1 cellular context compared by ENCODE assay signal in the genomic region with DNA sequence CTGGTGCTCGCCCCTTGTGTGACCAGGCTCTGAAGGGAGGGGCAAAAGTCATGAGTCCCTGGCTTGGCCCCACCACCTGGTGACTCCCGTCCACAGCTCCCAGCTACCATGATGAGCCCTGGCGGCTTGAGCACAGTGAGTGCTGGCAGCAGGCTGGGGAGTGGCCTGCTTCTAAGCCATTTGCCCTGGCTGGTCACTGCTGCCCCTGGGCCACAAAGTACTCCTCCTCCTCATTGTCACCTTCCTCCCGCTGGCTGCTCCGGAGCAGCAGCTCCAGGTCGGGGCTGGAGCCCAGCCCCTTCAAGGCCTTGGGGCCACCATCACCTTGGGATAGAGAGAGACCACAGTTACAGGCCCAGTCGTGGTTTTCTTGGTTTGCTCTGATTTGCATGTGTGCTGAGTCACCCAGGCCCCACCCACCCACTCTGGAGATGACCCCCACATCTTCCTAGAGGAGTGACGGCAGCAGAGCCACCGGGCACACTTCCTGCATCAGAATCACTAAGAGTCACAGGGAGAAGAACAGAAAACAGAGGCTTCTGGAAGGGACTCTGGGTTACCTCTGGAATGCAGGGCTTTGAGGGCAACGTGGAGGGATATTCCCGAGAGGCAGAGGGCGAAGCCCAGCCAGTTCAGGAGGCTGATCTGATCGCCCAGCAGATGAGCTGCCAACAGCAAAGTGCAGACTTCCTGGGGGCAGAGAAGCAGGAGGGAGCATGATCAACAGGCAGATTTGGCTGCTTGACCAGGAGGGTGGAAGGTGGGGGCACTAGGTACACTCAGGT.
TF ChIP-seq lines count a peak whose summit lies in the region.

No MANE protein-coding gene starts in this region.

TF ChIP-seq in GM12878, 131 proteins besides CTCF, POLR2A, EP300 and RAD21 (continued from another document and continues in another):
- TF ChIP-seq IKZF2 (IDR thresholded peaks at IDR 0.05): peak in 1 of 2 experiments; percentile 42; a peak in 3 of 4 replicates
- no peak for TF ChIP-seq BCL11A (IDR thresholded peaks at IDR 0.05; ENCODE audit: low read depth, low read length)
- TF ChIP-seq, protein P1, sequence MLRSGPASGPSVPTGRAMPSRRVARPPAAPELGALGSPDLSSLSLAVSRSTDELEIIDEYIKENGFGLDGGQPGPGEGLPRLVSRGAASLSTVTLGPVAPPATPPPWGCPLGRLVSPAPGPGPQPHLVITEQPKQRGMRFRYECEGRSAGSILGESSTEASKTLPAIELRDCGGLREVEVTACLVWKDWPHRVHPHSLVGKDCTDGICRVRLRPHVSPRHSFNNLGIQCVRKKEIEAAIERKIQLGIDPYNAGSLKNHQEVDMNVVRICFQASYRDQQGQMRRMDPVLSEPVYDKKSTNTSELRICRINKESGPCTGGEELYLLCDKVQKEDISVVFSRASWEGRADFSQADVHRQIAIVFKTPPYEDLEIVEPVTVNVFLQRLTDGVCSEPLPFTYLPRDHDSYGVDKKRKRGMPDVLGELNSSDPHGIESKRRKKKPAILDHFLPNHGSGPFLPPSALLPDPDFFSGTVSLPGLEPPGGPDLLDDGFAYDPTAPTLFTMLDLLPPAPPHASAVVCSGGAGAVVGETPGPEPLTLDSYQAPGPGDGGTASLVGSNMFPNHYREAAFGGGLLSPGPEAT (IDR thresholded peaks at IDR 0.05; ENCODE audit: low read depth): no peak
- TF ChIP-seq, protein P2, sequence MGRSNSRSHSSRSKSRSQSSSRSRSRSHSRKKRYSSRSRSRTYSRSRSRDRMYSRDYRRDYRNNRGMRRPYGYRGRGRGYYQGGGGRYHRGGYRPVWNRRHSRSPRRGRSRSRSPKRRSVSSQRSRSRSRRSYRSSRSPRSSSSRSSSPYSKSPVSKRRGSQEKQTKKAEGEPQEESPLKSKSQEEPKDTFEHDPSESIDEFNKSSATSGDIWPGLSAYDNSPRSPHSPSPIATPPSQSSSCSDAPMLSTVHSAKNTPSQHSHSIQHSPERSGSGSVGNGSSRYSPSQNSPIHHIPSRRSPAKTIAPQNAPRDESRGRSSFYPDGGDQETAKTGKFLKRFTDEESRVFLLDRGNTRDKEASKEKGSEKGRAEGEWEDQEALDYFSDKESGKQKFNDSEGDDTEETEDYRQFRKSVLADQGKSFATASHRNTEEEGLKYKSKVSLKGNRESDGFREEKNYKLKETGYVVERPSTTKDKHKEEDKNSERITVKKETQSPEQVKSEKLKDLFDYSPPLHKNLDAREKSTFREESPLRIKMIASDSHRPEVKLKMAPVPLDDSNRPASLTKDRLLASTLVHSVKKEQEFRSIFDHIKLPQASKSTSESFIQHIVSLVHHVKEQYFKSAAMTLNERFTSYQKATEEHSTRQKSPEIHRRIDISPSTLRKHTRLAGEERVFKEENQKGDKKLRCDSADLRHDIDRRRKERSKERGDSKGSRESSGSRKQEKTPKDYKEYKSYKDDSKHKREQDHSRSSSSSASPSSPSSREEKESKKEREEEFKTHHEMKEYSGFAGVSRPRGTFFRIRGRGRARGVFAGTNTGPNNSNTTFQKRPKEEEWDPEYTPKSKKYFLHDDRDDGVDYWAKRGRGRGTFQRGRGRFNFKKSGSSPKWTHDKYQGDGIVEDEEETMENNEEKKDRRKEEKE (IDR thresholded peaks at IDR 0.05): no peak
- TF ChIP-seq FOS (IDR thresholded peaks at IDR 0.05; ENCODE audit: borderline replicate concordance, extremely low read depth, insufficient read length): no peak
- no peak for TF ChIP-seq CBX3 (IDR thresholded peaks at IDR 0.05; ENCODE audit: borderline replicate concordance, low read depth)
- TF ChIP-seq, protein P3, sequence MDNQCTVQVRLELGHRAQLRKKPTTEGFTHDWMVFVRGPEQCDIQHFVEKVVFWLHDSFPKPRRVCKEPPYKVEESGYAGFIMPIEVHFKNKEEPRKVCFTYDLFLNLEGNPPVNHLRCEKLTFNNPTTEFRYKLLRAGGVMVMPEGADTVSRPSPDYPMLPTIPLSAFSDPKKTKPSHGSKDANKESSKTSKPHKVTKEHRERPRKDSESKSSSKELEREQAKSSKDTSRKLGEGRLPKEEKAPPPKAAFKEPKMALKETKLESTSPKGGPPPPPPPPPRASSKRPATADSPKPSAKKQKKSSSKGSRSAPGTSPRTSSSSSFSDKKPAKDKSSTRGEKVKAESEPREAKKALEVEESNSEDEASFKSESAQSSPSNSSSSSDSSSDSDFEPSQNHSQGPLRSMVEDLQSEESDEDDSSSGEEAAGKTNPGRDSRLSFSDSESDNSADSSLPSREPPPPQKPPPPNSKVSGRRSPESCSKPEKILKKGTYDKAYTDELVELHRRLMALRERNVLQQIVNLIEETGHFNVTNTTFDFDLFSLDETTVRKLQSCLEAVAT (IDR thresholded peaks at IDR 0.05): no peak
- peak; percentile 87; the same call in 2 of the 3 replicates for TF ChIP-seq POU2F2 (IDR thresholded peaks at IDR 0.05; ENCODE audit: borderline replicate concordance, low read depth, low read length)
- TF ChIP-seq, protein P4, sequence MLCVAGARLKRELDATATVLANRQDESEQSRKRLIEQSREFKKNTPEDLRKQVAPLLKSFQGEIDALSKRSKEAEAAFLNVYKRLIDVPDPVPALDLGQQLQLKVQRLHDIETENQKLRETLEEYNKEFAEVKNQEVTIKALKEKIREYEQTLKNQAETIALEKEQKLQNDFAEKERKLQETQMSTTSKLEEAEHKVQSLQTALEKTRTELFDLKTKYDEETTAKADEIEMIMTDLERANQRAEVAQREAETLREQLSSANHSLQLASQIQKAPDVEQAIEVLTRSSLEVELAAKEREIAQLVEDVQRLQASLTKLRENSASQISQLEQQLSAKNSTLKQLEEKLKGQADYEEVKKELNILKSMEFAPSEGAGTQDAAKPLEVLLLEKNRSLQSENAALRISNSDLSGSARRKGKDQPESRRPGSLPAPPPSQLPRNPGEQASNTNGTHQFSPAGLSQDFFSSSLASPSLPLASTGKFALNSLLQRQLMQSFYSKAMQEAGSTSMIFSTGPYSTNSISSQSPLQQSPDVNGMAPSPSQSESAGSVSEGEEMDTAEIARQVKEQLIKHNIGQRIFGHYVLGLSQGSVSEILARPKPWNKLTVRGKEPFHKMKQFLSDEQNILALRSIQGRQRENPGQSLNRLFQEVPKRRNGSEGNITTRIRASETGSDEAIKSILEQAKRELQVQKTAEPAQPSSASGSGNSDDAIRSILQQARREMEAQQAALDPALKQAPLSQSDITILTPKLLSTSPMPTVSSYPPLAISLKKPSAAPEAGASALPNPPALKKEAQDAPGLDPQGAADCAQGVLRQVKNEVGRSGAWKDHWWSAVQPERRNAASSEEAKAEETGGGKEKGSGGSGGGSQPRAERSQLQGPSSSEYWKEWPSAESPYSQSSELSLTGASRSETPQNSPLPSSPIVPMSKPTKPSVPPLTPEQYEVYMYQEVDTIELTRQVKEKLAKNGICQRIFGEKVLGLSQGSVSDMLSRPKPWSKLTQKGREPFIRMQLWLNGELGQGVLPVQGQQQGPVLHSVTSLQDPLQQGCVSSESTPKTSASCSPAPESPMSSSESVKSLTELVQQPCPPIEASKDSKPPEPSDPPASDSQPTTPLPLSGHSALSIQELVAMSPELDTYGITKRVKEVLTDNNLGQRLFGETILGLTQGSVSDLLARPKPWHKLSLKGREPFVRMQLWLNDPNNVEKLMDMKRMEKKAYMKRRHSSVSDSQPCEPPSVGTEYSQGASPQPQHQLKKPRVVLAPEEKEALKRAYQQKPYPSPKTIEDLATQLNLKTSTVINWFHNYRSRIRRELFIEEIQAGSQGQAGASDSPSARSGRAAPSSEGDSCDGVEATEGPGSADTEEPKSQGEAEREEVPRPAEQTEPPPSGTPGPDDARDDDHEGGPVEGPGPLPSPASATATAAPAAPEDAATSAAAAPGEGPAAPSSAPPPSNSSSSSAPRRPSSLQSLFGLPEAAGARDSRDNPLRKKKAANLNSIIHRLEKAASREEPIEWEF (IDR thresholded peaks at IDR 0.05; ENCODE audit: insufficient replicate concordance, low read depth, low read length): no peak
- TF ChIP-seq, protein P5, sequence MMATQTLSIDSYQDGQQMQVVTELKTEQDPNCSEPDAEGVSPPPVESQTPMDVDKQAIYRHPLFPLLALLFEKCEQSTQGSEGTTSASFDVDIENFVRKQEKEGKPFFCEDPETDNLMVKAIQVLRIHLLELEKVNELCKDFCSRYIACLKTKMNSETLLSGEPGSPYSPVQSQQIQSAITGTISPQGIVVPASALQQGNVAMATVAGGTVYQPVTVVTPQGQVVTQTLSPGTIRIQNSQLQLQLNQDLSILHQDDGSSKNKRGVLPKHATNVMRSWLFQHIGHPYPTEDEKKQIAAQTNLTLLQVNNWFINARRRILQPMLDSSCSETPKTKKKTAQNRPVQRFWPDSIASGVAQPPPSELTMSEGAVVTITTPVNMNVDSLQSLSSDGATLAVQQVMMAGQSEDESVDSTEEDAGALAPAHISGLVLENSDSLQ (IDR thresholded peaks at IDR 0.05): no peak
- TF ChIP-seq MTA2 (IDR thresholded peaks at IDR 0.05; ENCODE audit: low read depth): no peak
- TF ChIP-seq, protein P6, sequence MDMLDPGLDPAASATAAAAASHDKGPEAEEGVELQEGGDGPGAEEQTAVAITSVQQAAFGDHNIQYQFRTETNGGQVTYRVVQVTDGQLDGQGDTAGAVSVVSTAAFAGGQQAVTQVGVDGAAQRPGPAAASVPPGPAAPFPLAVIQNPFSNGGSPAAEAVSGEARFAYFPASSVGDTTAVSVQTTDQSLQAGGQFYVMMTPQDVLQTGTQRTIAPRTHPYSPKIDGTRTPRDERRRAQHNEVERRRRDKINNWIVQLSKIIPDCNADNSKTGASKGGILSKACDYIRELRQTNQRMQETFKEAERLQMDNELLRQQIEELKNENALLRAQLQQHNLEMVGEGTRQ (IDR thresholded peaks at IDR 0.05; ENCODE audit: borderline replicate concordance, low read depth, low read length): no peak
- no peak for TF ChIP-seq NRF1 (conservative IDR thresholded peaks at IDR 0.05; ENCODE audit: low read depth, low read length)
- TF ChIP-seq ZZZ3 (IDR thresholded peaks at IDR 0.05; ENCODE audit: control insufficient read depth, insufficient read length, low read depth): no peak
- 0 out of 2 replicates have a peak, but pooled peaks have one; percentile 21 for TF ChIP-seq ATF7 (IDR thresholded peaks at IDR 0.05; ENCODE audit: low read depth)
- TF ChIP-seq, protein P7, sequence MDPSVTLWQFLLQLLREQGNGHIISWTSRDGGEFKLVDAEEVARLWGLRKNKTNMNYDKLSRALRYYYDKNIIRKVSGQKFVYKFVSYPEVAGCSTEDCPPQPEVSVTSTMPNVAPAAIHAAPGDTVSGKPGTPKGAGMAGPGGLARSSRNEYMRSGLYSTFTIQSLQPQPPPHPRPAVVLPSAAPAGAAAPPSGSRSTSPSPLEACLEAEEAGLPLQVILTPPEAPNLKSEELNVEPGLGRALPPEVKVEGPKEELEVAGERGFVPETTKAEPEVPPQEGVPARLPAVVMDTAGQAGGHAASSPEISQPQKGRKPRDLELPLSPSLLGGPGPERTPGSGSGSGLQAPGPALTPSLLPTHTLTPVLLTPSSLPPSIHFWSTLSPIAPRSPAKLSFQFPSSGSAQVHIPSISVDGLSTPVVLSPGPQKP (IDR thresholded peaks at IDR 0.05; ENCODE audit: low read depth, low read length): no peak
- no peak for TF ChIP-seq PAX8 (IDR thresholded peaks at IDR 0.05)
- no peak for TF ChIP-seq HDAC2 (IDR thresholded peaks at IDR 0.05)
- no peak for TF ChIP-seq KDM1A (IDR thresholded peaks at IDR 0.05; ENCODE audit: borderline replicate concordance)
- no peak for TF ChIP-seq NFYA (IDR thresholded peaks at IDR 0.05; ENCODE audit: borderline replicate concordance, low read depth, low read length)
- no peak for TF ChIP-seq RCOR1 (conservative IDR thresholded peaks at IDR 0.05; ENCODE audit: low read depth, low read length)
- TF ChIP-seq GATAD2B (conservative IDR thresholded peaks at IDR 0.05; ENCODE audit: low read depth): no peak
- no peak for TF ChIP-seq RAD51 (IDR thresholded peaks at IDR 0.05)
- TF ChIP-seq NR2C2 (IDR thresholded peaks at IDR 0.05; ENCODE audit: borderline replicate concordance, control insufficient read depth, insufficient read length, low read depth): no peak
- TF ChIP-seq, protein P8, sequence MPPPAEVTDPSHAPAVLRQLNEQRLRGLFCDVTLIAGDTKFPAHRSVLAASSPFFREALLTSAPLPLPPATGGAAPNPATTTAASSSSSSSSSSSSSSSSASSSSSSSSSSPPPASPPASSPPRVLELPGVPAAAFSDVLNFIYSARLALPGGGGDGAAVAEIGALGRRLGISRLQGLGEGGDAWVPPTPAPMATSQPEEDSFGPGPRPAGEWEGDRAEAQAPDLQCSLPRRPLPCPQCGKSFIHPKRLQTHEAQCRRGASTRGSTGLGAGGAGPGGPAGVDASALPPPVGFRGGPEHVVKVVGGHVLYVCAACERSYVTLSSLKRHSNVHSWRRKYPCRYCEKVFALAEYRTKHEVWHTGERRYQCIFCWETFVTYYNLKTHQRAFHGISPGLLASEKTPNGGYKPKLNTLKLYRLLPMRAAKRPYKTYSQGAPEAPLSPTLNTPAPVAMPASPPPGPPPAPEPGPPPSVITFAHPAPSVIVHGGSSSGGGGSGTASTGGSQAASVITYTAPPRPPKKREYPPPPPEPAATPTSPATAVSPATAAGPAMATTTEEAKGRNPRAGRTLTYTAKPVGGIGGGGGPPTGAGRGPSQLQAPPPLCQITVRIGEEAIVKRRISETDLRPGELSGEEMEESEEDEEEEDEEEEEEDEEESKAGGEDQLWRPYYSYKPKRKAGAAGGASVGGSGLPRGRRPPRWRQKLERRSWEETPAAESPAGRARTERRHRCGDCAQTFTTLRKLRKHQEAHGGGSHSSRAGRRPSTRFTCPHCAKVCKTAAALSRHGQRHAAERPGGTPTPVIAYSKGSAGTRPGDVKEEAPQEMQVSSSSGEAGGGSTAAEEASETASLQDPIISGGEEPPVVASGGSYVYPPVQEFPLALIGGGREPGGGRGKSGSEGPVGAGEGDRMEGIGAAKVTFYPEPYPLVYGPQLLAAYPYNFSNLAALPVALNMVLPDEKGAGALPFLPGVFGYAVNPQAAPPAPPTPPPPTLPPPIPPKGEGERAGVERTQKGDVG (CRISPR knock-in tag; IDR thresholded peaks at IDR 0.05): no peak
- no peak for TF ChIP-seq RBBP5 (conservative IDR thresholded peaks at IDR 0.05)
- TF ChIP-seq EGR1 (IDR thresholded peaks at IDR 0.05; ENCODE audit: borderline replicate concordance in 1 of 2, low read depth in 2 of 2, low read length in 2 of 2): peak in 1 of 2 experiments; percentile 37; a peak in 1 of 3 replicates
- TF ChIP-seq, protein P9, sequence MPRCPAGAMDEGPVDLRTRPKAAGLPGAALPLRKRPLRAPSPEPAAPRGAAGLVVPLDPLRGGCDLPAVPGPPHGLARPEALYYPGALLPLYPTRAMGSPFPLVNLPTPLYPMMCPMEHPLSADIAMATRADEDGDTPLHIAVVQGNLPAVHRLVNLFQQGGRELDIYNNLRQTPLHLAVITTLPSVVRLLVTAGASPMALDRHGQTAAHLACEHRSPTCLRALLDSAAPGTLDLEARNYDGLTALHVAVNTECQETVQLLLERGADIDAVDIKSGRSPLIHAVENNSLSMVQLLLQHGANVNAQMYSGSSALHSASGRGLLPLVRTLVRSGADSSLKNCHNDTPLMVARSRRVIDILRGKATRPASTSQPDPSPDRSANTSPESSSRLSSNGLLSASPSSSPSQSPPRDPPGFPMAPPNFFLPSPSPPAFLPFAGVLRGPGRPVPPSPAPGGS (IDR thresholded peaks at IDR 0.05; ENCODE audit: borderline replicate concordance, insufficient read depth, low read depth, low read length, poor library complexity, severe bottlenecking): no peak
- TF ChIP-seq, protein P10, sequence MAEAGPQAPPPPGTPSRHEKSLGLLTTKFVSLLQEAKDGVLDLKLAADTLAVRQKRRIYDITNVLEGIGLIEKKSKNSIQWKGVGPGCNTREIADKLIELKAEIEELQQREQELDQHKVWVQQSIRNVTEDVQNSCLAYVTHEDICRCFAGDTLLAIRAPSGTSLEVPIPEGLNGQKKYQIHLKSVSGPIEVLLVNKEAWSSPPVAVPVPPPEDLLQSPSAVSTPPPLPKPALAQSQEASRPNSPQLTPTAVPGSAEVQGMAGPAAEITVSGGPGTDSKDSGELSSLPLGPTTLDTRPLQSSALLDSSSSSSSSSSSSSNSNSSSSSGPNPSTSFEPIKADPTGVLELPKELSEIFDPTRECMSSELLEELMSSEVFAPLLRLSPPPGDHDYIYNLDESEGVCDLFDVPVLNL (IDR thresholded peaks at IDR 0.05; ENCODE audit: low read depth, low read length): no peak
- no peak for TF ChIP-seq CBX5 (IDR thresholded peaks at IDR 0.05; ENCODE audit: low read depth)
- no peak for TF ChIP-seq ZNF207 (IDR thresholded peaks at IDR 0.05; ENCODE audit: borderline replicate concordance)
